25 cellular contexts compared by ENCODE assay signal in the genomic region with DNA sequence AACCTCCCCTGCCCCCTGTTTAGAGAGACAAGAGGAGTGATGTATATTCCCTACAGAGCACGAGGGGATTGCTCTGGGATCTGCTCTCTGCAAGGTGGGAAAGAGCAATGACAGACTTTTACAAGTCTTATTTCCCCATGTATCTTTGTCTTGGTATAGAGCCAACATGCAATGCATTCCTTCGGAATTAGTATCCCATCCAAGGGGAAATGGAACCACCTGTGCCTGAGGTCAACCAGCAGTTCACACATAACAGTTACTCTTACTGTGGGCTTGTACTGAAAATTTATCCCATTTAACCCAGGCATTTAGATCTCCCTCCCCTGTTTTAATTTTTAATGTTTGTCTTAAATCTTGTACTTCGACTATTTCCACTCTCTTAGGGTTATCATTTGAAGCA.
DNase-seq lines count a peak whose midpoint lies in the region; ATAC-seq and TF ChIP-seq lines count a peak whose summit lies in the region.
"Had no signal": no experiment of that assay in that cellular context is flagged by ENCODE, and none has a peak within 500 bp of the region (broad histone marks: within the 10 kb centered on the region; RNA-seq: fewer than 3 reads in every experiment).

No MANE protein-coding gene starts in this region.

- no peak for TF ChIP-seq CTCF in RWPE1 (conservative IDR thresholded peaks at IDR 0.05; ENCODE audit: low read depth)

- CTCF ChIA-PET in RWPE1 (lab: Yijun Ruan, JAX) = no interaction called here

- peak; percentile 40 for DNase-seq in HCEC 1CT
- DNase-seq in RWPE1 (ENCODE audit: low spot score) = peak; percentile 64
- peak; percentile 22 for DNase-seq in epithelial cell of prostate (ENCODE audit: low read depth, low spot score)
- DNase-seq in renal cortical epithelial cell (ENCODE audit: low read depth) = peak; percentile 62
- DNase-seq in GM19238 (ENCODE audit: insufficient read length, low spot score) = no peak
- DNase-seq in NAMALWA (ENCODE audit: low spot score) = no peak
- DNase-seq: activated CD4-positive, alpha-beta T cell treated with anti-CD3 and anti-CD28 coated beads for 4 hours; activated effector memory CD4-positive, alpha-beta T cell treated with Interleukin-2 at 50 U/mL for 16 hours; activated naive CD8-positive, alpha-beta T cell treated with anti-CD3 and anti-CD28 coated beads, Interleukin-2, amount 10 ng/mL, durations not matched to agents 7 days and 5 days; activated T-cell treated with anti-CD3 and anti-CD28 coated beads for 4 hours; dorsolateral prefrontal cortex; GF-D8; heart left ventricle; Kasumi-1; NCI-H1092 treated with DMSO at 0.1 percent for 48 hours; NCI-H187 treated with DMSO at 0.1 percent for 48 hours; NCI-H524; NK-92 treated with Interleukin-12 subunit alpha and Interleukin-12 subunit beta, amount 100 ng/mL, for 24 hours; pancreas; Peyer's patch; stimulated activated CD4-positive, alpha-beta T cell treated with anti-CD3 and anti-CD28 coated beads, Interleukin-4, amount 100 ng/mL, for 1 hour had no signal

- H3K27ac ChIP-seq in RWPE1 (no peak overlapping the region), epithelial cell of prostate (no peak overlapping the region)
- H3K27ac ChIP-seq: ascending aorta; BLaER1 treated with 17β-estradiol and CSF1 and Interleukin-3, amounts not matched to agents 10 nM and 100 nM; dorsolateral prefrontal cortex; heart left ventricle; pancreas; Peyer's patch had no signal

- ATAC-seq in HG03196 (IDR thresholded peaks at IDR 0.05; ENCODE audit: unreplicated experiment) (no peak), GM21381 (IDR thresholded peaks at IDR 0.05; ENCODE audit: unreplicated experiment) (no peak)
- ATAC-seq: heart left ventricle, pancreas had no signal

- POLR2A ChIA-PET in RWPE1 (lab: Yijun Ruan, JAX; ENCODE audit: low non-redundant PET) = no interaction called here

Comparison
In these comparisons a context has a peak if more than half of its experiments do, and no peak if none do; other contexts are left out.
1. DNase-seq: peak in HCEC 1CT (single experiment), RWPE1 (single experiment), epithelial cell of prostate (single experiment) and renal cortical epithelial cell (single experiment); none in GM19238 (single experiment) and NAMALWA (single experiment).